ENCODE assay signal across 16 cellular contexts in genomic region chr7:121451367-121452073, GRCh38.
"Had no signal": no experiment of that assay in that cellular context is flagged by ENCODE, and none has a peak within 500 bp of the region (broad histone marks: within the 10 kb centered on the region; RNA-seq: fewer than 3 reads in every experiment).

No MANE protein-coding gene starts in this region.

- H3K4me1 Mint-ChIP-seq: activated CD8-positive, alpha-beta memory T cell treated with anti-CD3 and anti-CD28 coated beads, Interleukin-2, amount 10 ng/mL, durations not matched to agents 7 days and 5 days had no signal

- H3K27ac Mint-ChIP-seq: activated CD8-positive, alpha-beta memory T cell treated with anti-CD3 and anti-CD28 coated beads, Interleukin-2, amount 10 ng/mL, durations not matched to agents 7 days and 5 days; naive thymus-derived CD8-positive, alpha-beta T cell had no signal

- H3K4me3 ChIP-seq: left lung, mucosa of descending colon, pancreas, spleen had no signal

- FAIRE-seq: astrocyte, bronchial epithelial cell, kidney, pancreas had no signal

- ATAC-seq: activated CD8-positive, alpha-beta memory T cell treated with anti-CD3 and anti-CD28 coated beads, Interleukin-2, amount 10 ng/mL, durations not matched to agents 7 days and 5 days; left lung; mucosa of descending colon; naive thymus-derived CD8-positive, alpha-beta T cell; pancreas; sciatic nerve had no signal

- H3K4me3 Mint-ChIP-seq: activated CD8-positive, alpha-beta memory T cell treated with anti-CD3 and anti-CD28 coated beads, Interleukin-2, amount 10 ng/mL, durations not matched to agents 7 days and 5 days; naive thymus-derived CD8-positive, alpha-beta T cell had no signal

- H3K36me3 ChIP-seq: left lung, pancreas, spleen had no signal

- H3K9me3 ChIP-seq: left lung, mucosa of descending colon, pancreas, spleen had no signal

- H3K27ac ChIP-seq: left lung, pancreas had no signal

- H3K27me3 ChIP-seq: left lung, pancreas, spleen had no signal

- DNase-seq: activated CD4-positive, alpha-beta T cell treated with anti-CD3 and anti-CD28 coated beads, Interleukin-2, amount 50 U/mL, for 48 hours; activated CD4-positive, CD25-positive, alpha-beta regulatory T cell treated with anti-CD3 and anti-CD28 coated beads, Interleukin-2, amount 50 U/mL, for 72 hours; activated CD8-positive, alpha-beta memory T cell treated with anti-CD3 and anti-CD28 coated beads, Interleukin-2, amount 10 ng/mL, durations not matched to agents 7 days and 5 days; activated effector memory CD4-positive, alpha-beta T cell treated with Interleukin-2 at 50 U/mL for 16 hours; activated naive CD4-positive, alpha-beta T cell treated with anti-CD3 and anti-CD28 coated beads, Interleukin-2, amount 50 U/mL, for 16 hours; activated T-cell treated with anti-CD3 and anti-CD28 coated beads, Interleukin-2, amount 50 U/mL, for 1 hour; hippocampal formation; kidney; left lung; mucosa of descending colon; naive thymus-derived CD8-positive, alpha-beta T cell; pancreas; spleen had no signal

- H3K36me3 Mint-ChIP-seq: naive thymus-derived CD8-positive, alpha-beta T cell had no signal

- H3K4me1 ChIP-seq: pancreas had no signal

- H3K27me3 Mint-ChIP-seq: activated CD8-positive, alpha-beta memory T cell treated with anti-CD3 and anti-CD28 coated beads, Interleukin-2, amount 10 ng/mL, durations not matched to agents 7 days and 5 days; naive thymus-derived CD8-positive, alpha-beta T cell had no signal
